Comparison of ENCODE assay signal across 2 cellular contexts in genomic region chr14:96002511-96002884, GRCh38.
TF ChIP-seq lines count a peak whose summit lies in the region.

No MANE protein-coding gene starts in this region.

TF ChIP-seq in IMR-90, 13 proteins besides CTCF, POLR2A, EP300 and RAD21:
- TF ChIP-seq FOS (IDR thresholded peaks at IDR 0.05; ENCODE audit: low read depth, low read length) (no peak), SMC3 (IDR thresholded peaks at IDR 0.05; ENCODE audit: low read depth, low read length) (no peak), RFX5 (IDR thresholded peaks at IDR 0.05; ENCODE audit: low read depth, low read length) (no peak), CEBPB (IDR thresholded peaks at IDR 0.05; ENCODE audit: low read depth, low read length) (no peak), ELK1 (IDR thresholded peaks at IDR 0.05; ENCODE audit: borderline replicate concordance, low read depth, low read length) (no peak), MAFK (IDR thresholded peaks at IDR 0.05; ENCODE audit: low read depth, low read length) (no peak), USF2 (IDR thresholded peaks at IDR 0.05; ENCODE audit: low read depth, low read length) (no peak), MXI1 (IDR thresholded peaks at IDR 0.05; ENCODE audit: borderline replicate concordance, low read depth, low read length) (no peak), CHD1 (IDR thresholded peaks at IDR 0.05; ENCODE audit: low read depth, low read length) (no peak), RCOR1 (IDR thresholded peaks at IDR 0.05; ENCODE audit: insufficient replicate concordance, low read length) (no peak), NFE2L2 (IDR thresholded peaks at IDR 0.05; ENCODE audit: low read depth, low read length) (no peak), BHLHE40 (IDR thresholded peaks at IDR 0.05; ENCODE audit: low read depth, low read length) (no peak)

TF ChIP-seq in H1, 55 proteins besides CTCF, POLR2A, EP300 and RAD21:
- TF ChIP-seq CHD2 (IDR thresholded peaks at IDR 0.05; ENCODE audit: low read length) = no peak
